In genomic region chr13:101170306-101170705, GRCh38 we compare ENCODE assay signal across 37 cellular contexts.
"Had no signal": no experiment of that assay in that cellular context is flagged by ENCODE, and none has a peak within 500 bp of the region (broad histone marks: within the 10 kb centered on the region; RNA-seq: fewer than 3 reads in every experiment).

No MANE protein-coding gene starts in this region.

- H3K4me3 Mint-ChIP-seq: activated naive CD4-positive, alpha-beta T cell treated with anti-CD3 and anti-CD28 coated beads for 36 hours; activated naive CD4-positive, alpha-beta T cell treated with anti-CD3 and anti-CD28 coated beads, Interleukin-2, amount 10 ng/mL, durations not matched to agents 7 days and 5 days; activated naive CD4-positive, alpha-beta T cell treated with anti-CD3 and anti-CD28 coated beads, Interleukin-2, amount 50 U/mL, for 24 hours; activated naive CD8-positive, alpha-beta T cell; activated naive CD8-positive, alpha-beta T cell treated with anti-CD3 and anti-CD28 coated beads for 36 hours; activated naive CD8-positive, alpha-beta T cell treated with anti-CD3 and anti-CD28 coated beads, Interleukin-2, amount 10 ng/mL, durations not matched to agents 7 days and 5 days; activated naive CD8-positive, alpha-beta T cell treated with anti-CD3 and anti-CD28 coated beads, Interleukin-2, amount 50 U/mL, for 24 hours; activated T-cell treated with anti-CD3 and anti-CD28 coated beads, Interleukin-2, amount 50 U/mL, for 24 hours; activated T-cell treated with anti-CD3 and anti-CD28 coated beads, Interleukin-2, amount 50 U/mL, for 4 hours; activated T-cell treated with anti-CD3 and anti-CD28 coated beads, Interleukin-2, amount 50 U/mL, for 72 hours; activated T-helper 1 cell treated with anti-CD3 and anti-CD28 coated beads, Interleukin-12 subunit alpha, Interleukin-12 subunit beta, Interleukin-2, Interleukin-4 antibody, amounts not matched to agents 30 ng/mL and 10 ng/mL and 1 ng/mL, durations not matched to agents 14 hours and 24 hours and 36 hours; activated T-helper 17 cell treated with anti-CD3 and anti-CD28 coated beads, Interleukin-2, amount 50 U/mL, for 72 hours; brain; central memory CD8-positive, alpha-beta T cell had no signal

- H3K4me3 ChIP-seq: adrenal gland, ascending aorta, body of pancreas, breast epithelium, cardiac muscle cell had no signal

- H3K27me3 Mint-ChIP-seq: activated naive CD4-positive, alpha-beta T cell treated with anti-CD3 and anti-CD28 coated beads, Interleukin-2, amount 10 ng/mL, durations not matched to agents 7 days and 5 days; activated naive CD8-positive, alpha-beta T cell treated with anti-CD3 and anti-CD28 coated beads, Interleukin-2, amount 10 ng/mL, durations not matched to agents 7 days and 5 days; brain had no signal

- H3K4me1 Mint-ChIP-seq: activated naive CD4-positive, alpha-beta T cell treated with anti-CD3 and anti-CD28 coated beads, Interleukin-2, amount 10 ng/mL, durations not matched to agents 7 days and 5 days; activated naive CD4-positive, alpha-beta T cell treated with anti-CD3 and anti-CD28 coated beads, Interleukin-2, amount 50 U/mL, for 24 hours; activated naive CD8-positive, alpha-beta T cell treated with anti-CD3 and anti-CD28 coated beads for 36 hours; activated naive CD8-positive, alpha-beta T cell treated with anti-CD3 and anti-CD28 coated beads, Interleukin-2, amount 10 ng/mL, durations not matched to agents 7 days and 5 days; activated naive CD8-positive, alpha-beta T cell treated with anti-CD3 and anti-CD28 coated beads, Interleukin-2, amount 50 U/mL, for 24 hours; activated T-helper 17 cell treated with anti-CD3 and anti-CD28 coated beads, Interleukin-2, amount 50 U/mL, for 72 hours; brain; central memory CD8-positive, alpha-beta T cell had no signal

- H3K9me3 ChIP-seq: adrenal gland, ascending aorta, body of pancreas, breast epithelium had no signal

- DNase-seq: activated effector memory CD4-positive, alpha-beta T cell treated with anti-CD3 and anti-CD28 coated beads, Interleukin-2, amount 50 U/mL, for 16 hours; activated effector memory CD4-positive, alpha-beta T cell treated with Interleukin-2 at 50 U/mL for 16 hours; activated gamma-delta T cell; activated gamma-delta T cell treated with Interleukin-2 at 50 U/mL for 16 hours; activated naive CD4-positive, alpha-beta T cell; activated naive CD4-positive, alpha-beta T cell treated with anti-CD3 and anti-CD28 coated beads for 36 hours; activated naive CD4-positive, alpha-beta T cell treated with anti-CD3 and anti-CD28 coated beads, Interleukin-2, amount 10 ng/mL, durations not matched to agents 7 days and 5 days; activated naive CD4-positive, alpha-beta T cell treated with anti-CD3 and anti-CD28 coated beads, Interleukin-2, amount 50 U/mL, for 16 hours; activated naive CD4-positive, alpha-beta T cell treated with Interleukin-2 at 50 U/mL for 16 hours; activated naive CD8-positive, alpha-beta T cell treated with anti-CD3 and anti-CD28 coated beads for 36 hours; activated naive CD8-positive, alpha-beta T cell treated with anti-CD3 and anti-CD28 coated beads, Interleukin-2, amount 10 ng/mL, durations not matched to agents 7 days and 5 days; activated naive CD8-positive, alpha-beta T cell treated with anti-CD3 and anti-CD28 coated beads, Interleukin-2, amount 50 U/mL, for 24 hours; activated T-cell treated with anti-CD3 and anti-CD28 coated beads, Interleukin-2, amount 50 U/mL, for 24 hours; activated T-cell treated with anti-CD3 and anti-CD28 coated beads, Interleukin-2, amount 50 U/mL, for 4 hours; activated T-cell treated with anti-CD3 and anti-CD28 coated beads, Interleukin-2, amount 50 U/mL, for 48 hours; activated T-cell treated with anti-CD3 and anti-CD28 coated beads, Interleukin-2, amount 50 U/mL, for 72 hours; adrenal gland; amniotic stem cell; amygdala; anterior cingulate cortex; aorta; body of pancreas; brain microvascular endothelial cell; caudate nucleus; central memory CD4-positive, alpha-beta T cell; cerebellar nuclear complex had no signal

- H3K4me1 ChIP-seq: adrenal gland, ascending aorta, body of pancreas, breast epithelium had no signal

- H3K36me3 Mint-ChIP-seq: activated naive CD4-positive, alpha-beta T cell treated with anti-CD3 and anti-CD28 coated beads, Interleukin-2, amount 10 ng/mL, durations not matched to agents 7 days and 5 days; activated naive CD4-positive, alpha-beta T cell treated with anti-CD3 and anti-CD28 coated beads, Interleukin-2, amount 50 U/mL, for 24 hours; activated naive CD4-positive, alpha-beta T cell treated with anti-CD3 and anti-CD28 coated beads, Interleukin-2, amount 50 U/mL, for 72 hours; activated naive CD8-positive, alpha-beta T cell; activated naive CD8-positive, alpha-beta T cell treated with anti-CD3 and anti-CD28 coated beads for 36 hours; activated naive CD8-positive, alpha-beta T cell treated with anti-CD3 and anti-CD28 coated beads, Interleukin-2, amount 10 ng/mL, durations not matched to agents 7 days and 5 days; brain had no signal

- H3K27me3 ChIP-seq: adrenal gland, ascending aorta, body of pancreas, brain microvascular endothelial cell, breast epithelium, cardiac muscle cell had no signal

- H3K9me3 Mint-ChIP-seq: activated naive CD4-positive, alpha-beta T cell treated with anti-CD3 and anti-CD28 coated beads for 36 hours; activated naive CD4-positive, alpha-beta T cell treated with anti-CD3 and anti-CD28 coated beads, Interleukin-2, amount 10 ng/mL, durations not matched to agents 7 days and 5 days; activated naive CD4-positive, alpha-beta T cell treated with anti-CD3 and anti-CD28 coated beads, Interleukin-2, amount 50 U/mL, for 24 hours; activated naive CD4-positive, alpha-beta T cell treated with anti-CD3 and anti-CD28 coated beads, Interleukin-2, amount 50 U/mL, for 72 hours; activated naive CD8-positive, alpha-beta T cell treated with anti-CD3 and anti-CD28 coated beads for 36 hours; activated naive CD8-positive, alpha-beta T cell treated with anti-CD3 and anti-CD28 coated beads, Interleukin-2, amount 10 ng/mL, durations not matched to agents 7 days and 5 days; activated naive CD8-positive, alpha-beta T cell treated with anti-CD3 and anti-CD28 coated beads, Interleukin-2, amount 50 U/mL, for 24 hours; activated T-cell treated with anti-CD3 and anti-CD28 coated beads, Interleukin-2, amount 50 U/mL, for 24 hours; activated T-cell treated with anti-CD3 and anti-CD28 coated beads, Interleukin-2, amount 50 U/mL, for 4 hours; activated T-cell treated with anti-CD3 and anti-CD28 coated beads, Interleukin-2, amount 50 U/mL, for 72 hours; activated T-helper 1 cell treated with anti-CD3 and anti-CD28 coated beads, Interleukin-12 subunit alpha, Interleukin-12 subunit beta, Interleukin-2, Interleukin-4 antibody, amounts not matched to agents 30 ng/mL and 10 ng/mL and 1 ng/mL, durations not matched to agents 14 hours and 24 hours and 36 hours; activated T-helper 17 cell treated with anti-CD3 and anti-CD28 coated beads, Interleukin-2, amount 50 U/mL, for 72 hours; activated T-helper 2 cell treated with anti-CD3 and anti-CD28 coated beads, Interferon-gamma antibody, Interleukin-2, Interleukin-4, amounts not matched to agents 10 μg/mL and 5 μg/mL and 100 μg/mL, durations not matched to agents 14 hours and 24 hours and 36 hours; central memory CD8-positive, alpha-beta T cell had no signal

- H3K27ac Mint-ChIP-seq: activated naive CD4-positive, alpha-beta T cell treated with anti-CD3 and anti-CD28 coated beads for 36 hours; activated naive CD4-positive, alpha-beta T cell treated with anti-CD3 and anti-CD28 coated beads, Interleukin-2, amount 10 ng/mL, durations not matched to agents 7 days and 5 days; activated naive CD4-positive, alpha-beta T cell treated with anti-CD3 and anti-CD28 coated beads, Interleukin-2, amount 50 U/mL, for 24 hours; activated naive CD4-positive, alpha-beta T cell treated with anti-CD3 and anti-CD28 coated beads, Interleukin-2, amount 50 U/mL, for 72 hours; activated naive CD8-positive, alpha-beta T cell; activated naive CD8-positive, alpha-beta T cell treated with anti-CD3 and anti-CD28 coated beads for 36 hours; activated naive CD8-positive, alpha-beta T cell treated with anti-CD3 and anti-CD28 coated beads, Interleukin-2, amount 10 ng/mL, durations not matched to agents 7 days and 5 days; activated naive CD8-positive, alpha-beta T cell treated with anti-CD3 and anti-CD28 coated beads, Interleukin-2, amount 50 U/mL, for 24 hours; activated T-cell treated with anti-CD3 and anti-CD28 coated beads, Interleukin-2, amount 50 U/mL, for 24 hours; activated T-cell treated with anti-CD3 and anti-CD28 coated beads, Interleukin-2, amount 50 U/mL, for 72 hours; activated T-helper 1 cell treated with anti-CD3 and anti-CD28 coated beads, Interleukin-12 subunit alpha, Interleukin-12 subunit beta, Interleukin-2, Interleukin-4 antibody, amounts not matched to agents 30 ng/mL and 10 ng/mL and 1 ng/mL, durations not matched to agents 14 hours and 24 hours and 36 hours; activated T-helper 17 cell treated with anti-CD3 and anti-CD28 coated beads, Interleukin-2, amount 50 U/mL, for 72 hours; activated T-helper 2 cell treated with anti-CD3 and anti-CD28 coated beads, Interferon-gamma antibody, Interleukin-2, Interleukin-4, amounts not matched to agents 10 μg/mL and 5 μg/mL and 100 μg/mL, durations not matched to agents 14 hours and 24 hours and 36 hours; brain had no signal

- H3K36me3 ChIP-seq: adrenal gland, ascending aorta, brain microvascular endothelial cell, breast epithelium, cardiac muscle cell had no signal

- H3K27ac ChIP-seq: adrenal gland, ascending aorta, body of pancreas, brain microvascular endothelial cell, breast epithelium, cardiac muscle cell had no signal

- ATAC-seq: activated naive CD4-positive, alpha-beta T cell treated with anti-CD3 and anti-CD28 coated beads, Interleukin-2, amount 50 U/mL, for 72 hours; activated naive CD8-positive, alpha-beta T cell treated with anti-CD3 and anti-CD28 coated beads, Interleukin-2, amount 50 U/mL, for 24 hours; activated T-cell treated with anti-CD3 and anti-CD28 coated beads, Interleukin-2, amount 50 U/mL, for 4 hours; activated T-cell treated with anti-CD3 and anti-CD28 coated beads, Interleukin-2, amount 50 U/mL, for 72 hours; activated T-helper 17 cell treated with anti-CD3 and anti-CD28 coated beads, Interleukin-2, amount 50 U/mL, for 72 hours; body of pancreas had no signal
